Comparison of ENCODE assay signal across 8 cellular contexts in the genomic region with DNA sequence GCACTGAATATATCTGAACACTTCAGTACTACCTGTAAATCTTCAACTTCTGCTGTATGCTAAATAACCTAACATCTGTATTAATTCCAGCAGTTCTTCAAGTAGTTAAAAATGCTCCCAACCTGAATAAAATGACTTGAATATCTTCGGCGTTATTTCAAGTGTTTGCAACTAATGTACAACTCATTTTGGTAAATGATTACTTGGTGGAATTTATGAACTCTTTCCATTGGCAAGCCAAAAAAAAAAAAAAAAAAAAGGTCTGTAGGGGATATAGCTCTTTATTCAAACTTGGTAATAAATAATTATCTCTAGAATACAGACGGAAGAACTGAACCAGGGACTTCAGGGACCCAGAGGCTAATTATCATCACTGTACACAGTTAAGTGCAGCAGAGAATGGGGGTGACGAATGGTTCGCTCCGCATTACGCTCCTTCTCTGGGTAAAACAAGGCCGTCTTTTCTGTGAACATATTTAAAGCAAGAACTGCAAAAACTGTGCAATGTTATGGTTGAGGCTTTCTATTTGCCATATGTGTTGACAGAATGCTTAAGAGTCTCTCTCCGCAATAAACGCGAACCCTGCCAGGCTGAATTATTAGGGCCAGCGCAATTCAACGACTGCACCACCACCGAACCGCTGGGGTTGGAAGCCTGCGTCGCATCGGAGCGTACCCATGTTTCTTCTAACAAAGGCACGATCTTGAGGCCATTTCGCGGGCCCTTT. TPM values are rescaled to one million over a fixed set of nuclear protein-coding genes. Genes with fewer than 3 reads are reported as not detected.
DNase-seq lines count a peak whose midpoint lies in the region; ATAC-seq lines count a peak whose summit lies in the region.

No MANE protein-coding gene starts in this region.

- H3K4me1 ChIP-seq in effector memory CD4-positive, alpha-beta T cell (ENCODE audit: control insufficient read depth, insufficient read depth, low read length, poor library complexity, severe bottlenecking) = no peaks in the 10 kb centered on the region
- H3K4me1 ChIP-seq in naive thymus-derived CD4-positive, alpha-beta T cell (ENCODE audit: control insufficient read depth in 2 of 2, insufficient read depth in 2 of 2, low read length in 2 of 2) = peaks cover 15 to 17% of the 10 kb centered on the region in 2 donors

- POLR2A ChIA-PET in naive thymus-derived CD4-positive, alpha-beta T cell (lab: Charles Lee) = interaction anchor here (0.6 to 3.4 kb wide), 24 partner anchors 9 to 248 kb away, joined by 3 to 40 read pairs (median 4); a partner anchor contains a TSS

- peaks cover 0 to 2% (median 0%) of the 10 kb centered on the region in 5 donors for H3K36me3 Mint-ChIP-seq in naive thymus-derived CD4-positive, alpha-beta T cell

- peaks cover 19 to 31% (median 28%) of the 10 kb centered on the region in 7 donors for H3K4me1 Mint-ChIP-seq in naive thymus-derived CD4-positive, alpha-beta T cell

- H3K27ac ChIP-seq in effector memory CD4-positive, alpha-beta T cell (ENCODE audit: insufficient read depth, low read length, poor library complexity, severe bottlenecking) = peak overlapping the region; percentile 81
- peak overlapping the region; percentile 96 for H3K27ac ChIP-seq in naive thymus-derived CD4-positive, alpha-beta T cell (ENCODE audit: low read depth, low read length)

- peak overlapping the region; percentile 61 for H3K4me3 ChIP-seq in effector memory CD4-positive, alpha-beta T cell (ENCODE audit: insufficient read depth, low read depth, low read length, poor library complexity, severe bottlenecking)
- peak overlapping the region; percentile 51 for H3K4me3 ChIP-seq in naive thymus-derived CD4-positive, alpha-beta T cell (ENCODE audit: low read length)

- peak overlapping the region; percentile 81 to 98 (median 92) for H3K4me3 Mint-ChIP-seq in naive thymus-derived CD4-positive, alpha-beta T cell

- intact Hi-C loops in naive thymus-derived CD4-positive, alpha-beta T cell (cut with micrococcal nuclease) = loop anchor here (1.0 to 10.0 kb wide), 22 partner anchors 48 to 1282 kb away; a partner anchor contains a TSS

- no peaks in the 10 kb centered on the region for H3K9me3 ChIP-seq in effector memory CD4-positive, alpha-beta T cell (ENCODE audit: control insufficient read depth, low read length)
- no peaks in the 10 kb centered on the region for H3K9me3 ChIP-seq in naive thymus-derived CD4-positive, alpha-beta T cell (ENCODE audit: control insufficient read depth in 2 of 3, low read length in 3 of 3)

- peak; percentile 6 for ATAC-seq in GM19043 (IDR thresholded peaks at IDR 0.05; ENCODE audit: low read depth, unreplicated experiment)
- ATAC-seq in naive thymus-derived CD4-positive, alpha-beta T cell = no peak
- no peak for ATAC-seq in HG03108 (IDR thresholded peaks at IDR 0.05; ENCODE audit: unreplicated experiment)

- H3K27me3 Mint-ChIP-seq in naive thymus-derived CD4-positive, alpha-beta T cell = peaks cover 0 to 29% (median 0%) of the 10 kb centered on the region in 5 donors

- H3K36me3 ChIP-seq in effector memory CD4-positive, alpha-beta T cell (ENCODE audit: control insufficient read depth, insufficient read depth, low read length) = no peaks in the 10 kb centered on the region
- H3K36me3 ChIP-seq in naive thymus-derived CD4-positive, alpha-beta T cell (ENCODE audit: control insufficient read depth in 2 of 3, insufficient read depth in 3 of 3, low read length in 3 of 3) = peaks cover 0 to 8% (median 0%) of the 10 kb centered on the region in 3 experiments

- CTCF ChIA-PET in naive thymus-derived CD4-positive, alpha-beta T cell (lab: Charles Lee) = interaction anchor here (0.6 to 1.9 kb wide), 7 partner anchors 35 to 247 kb away, joined by 3 to 7 read pairs (median 4); no protein-coding TSS in a partner anchor

- H3K27me3 ChIP-seq in effector memory CD4-positive, alpha-beta T cell (replicated peaks; ENCODE audit: control insufficient read depth, insufficient read depth, low read length, poor library complexity, severe bottlenecking) = no peaks in the 10 kb centered on the region
- no peaks in the 10 kb centered on the region for H3K27me3 ChIP-seq in naive thymus-derived CD4-positive, alpha-beta T cell (ENCODE audit: control insufficient read depth in 2 of 2, insufficient read depth in 2 of 2, low read length in 2 of 2)

- peak overlapping the region; percentile 85 to 97 (median 95) for H3K27ac Mint-ChIP-seq in naive thymus-derived CD4-positive, alpha-beta T cell

- DNase-seq in AG08395 (ENCODE audit: low spot score) = peak; percentile 2
- DNase-seq in NCI-H748 (lab: John Stamatoyannopoulos, UW; ENCODE audit: unreplicated experiment) = peak; percentile 74
- DNase-seq in effector memory CD4-positive, alpha-beta T cell = no peak
- no peak for DNase-seq in naive thymus-derived CD4-positive, alpha-beta T cell
- no peak for DNase-seq in activated CD4-positive, CD25-positive, alpha-beta regulatory T cell (lab: John Stamatoyannopoulos, UW)
- DNase-seq in T-helper 9 cell = no peak

- no peaks in the 10 kb centered on the region for H3K9me3 Mint-ChIP-seq in naive thymus-derived CD4-positive, alpha-beta T cell

RNA-seq across cellular contexts. Expression of a gene that starts 1.8 kb away (rescaled TPM):
- 100 to 1,000 TPM in 4 of 5 experiments, 10 to 100 TPM in 1; 55.0 to 125 (median 113) TPM for total RNA-seq in naive thymus-derived CD4-positive, alpha-beta T cell
- polyA plus RNA-seq in naive thymus-derived CD4-positive, alpha-beta T cell = 10 to 100 TPM; 45.1 to 60.5 TPM

Comparison
In these comparisons a context has a peak if more than half of its experiments do, and no peak if none do; other contexts are left out.
1. DNase-seq: peak in AG08395 (single experiment) and NCI-H748 (single experiment); none in effector memory CD4-positive, alpha-beta T cell (0 of 3), naive thymus-derived CD4-positive, alpha-beta T cell (0 of 9), activated CD4-positive, CD25-positive, alpha-beta regulatory T cell (0 of 4) and T-helper 9 cell (single experiment).